Comparison of ENCODE assay signal across 8 cellular contexts in genomic region chr17:1365445-1366039, GRCh38. TPM values are rescaled to one million over a fixed set of nuclear protein-coding genes. Genes with fewer than 3 reads are reported as not detected.
DNase-seq lines count a peak whose midpoint lies in the region; ATAC-seq, FAIRE-seq and TF ChIP-seq lines count a peak whose summit lies in the region.

No MANE protein-coding gene starts in this region.

- peaks cover 66% of the 10 kb centered on the region for H3K4me1 Mint-ChIP-seq in activated naive CD4-positive, alpha-beta T cell treated with anti-CD3 and anti-CD28 coated beads for 36 hours (ENCODE audit: low read depth)

- peaks cover 24% of the 10 kb centered on the region for H3F3A ChIP-seq in MM.1S (ENCODE audit: insufficient read depth, low read length)

- peak; percentile 67 for ATAC-seq in RWPE2 (ENCODE audit: low read depth)
- ATAC-seq in HG02938 (IDR thresholded peaks at IDR 0.05; ENCODE audit: unreplicated experiment), result no peak

- H3K36me3 ChIP-seq in MM.1S (replicated peaks; ENCODE audit: insufficient read depth, low read length) (peaks cover 11% of the 10 kb centered on the region), RWPE2 (ENCODE audit: low read depth) (peaks cover 62% of the 10 kb centered on the region), uterus (no peaks in the 10 kb centered on the region)

- no peak for TF ChIP-seq POLR2A in uterus (IDR thresholded peaks at IDR 0.05)

- H3K4me3 ChIP-seq in MM.1S (ENCODE audit: low read length), result no peak overlapping the region
- no peak overlapping the region for H3K4me3 ChIP-seq in RWPE2 (ENCODE audit: severe bottlenecking)
- H3K4me3 ChIP-seq in uterus, result peak overlapping the region in 1 of 2 donors; percentile 16

- no peaks in the 10 kb centered on the region for H3K9me3 ChIP-seq in MM.1S (replicated peaks; ENCODE audit: insufficient read depth, low read length)
- H3K9me3 ChIP-seq in RWPE2 (ENCODE audit: severe bottlenecking), result no peaks in the 10 kb centered on the region
- H3K9me3 ChIP-seq in uterus, result no peaks in the 10 kb centered on the region

- FAIRE-seq in frontal cortex (lab: Jason Lieb, UNC), result peak; percentile 36

- DNase-seq in Daoy (ENCODE audit: low read depth) (peak; percentile 75), MM.1S (peak; percentile 82), RWPE2 (ENCODE audit: low spot score) (no peak), frontal cortex (ENCODE audit: low spot score in 2 of 2) (peak; percentile 41 to 66), nucleus accumbens (lab: John Stamatoyannopoulos, UW) (peak in 43 of 56 donors; percentile 2 to 76 (median 22)), uterus (peak; percentile 46 to 69)
- peak; percentile 73 for DNase-seq in activated naive CD4-positive, alpha-beta T cell treated with anti-CD3 and anti-CD28 coated beads for 36 hours

- H3K79me2 ChIP-seq in MM.1S (ENCODE audit: low read length), result peaks cover 100% of the 10 kb centered on the region

- H3K36me3 Mint-ChIP-seq in activated naive CD4-positive, alpha-beta T cell treated with anti-CD3 and anti-CD28 coated beads for 36 hours (ENCODE audit: low read depth), result peaks cover 19% of the 10 kb centered on the region

- peak overlapping the region; percentile 19 for H3K4me3 Mint-ChIP-seq in activated naive CD4-positive, alpha-beta T cell treated with anti-CD3 and anti-CD28 coated beads for 36 hours

- H3K4me2 ChIP-seq in MM.1S (ENCODE audit: low read depth, low read length), result peak overlapping the region; percentile 7; the same call in 1 of the 2 replicates

- intact Hi-C loops in activated naive CD4-positive, alpha-beta T cell treated with anti-CD3 and anti-CD28 coated beads for 36 hours (cut with micrococcal nuclease), result loop anchor here (1.0 to 5.0 kb wide), 6 partner anchors 13 to 262 kb away; partner anchors contain the start of genes CRK and SLC43A2
- intact Hi-C loops in uterus (cut with DNase I; ENCODE audit: low total_unique reads), result loop anchor here (10.0 kb wide), 1 partner anchor 149 kb away; the partner anchor contains the start of gene INPP5K

- H3K9me2 ChIP-seq in MM.1S (replicated peaks; ENCODE audit: insufficient read depth, low read length), result no peaks in the 10 kb centered on the region

- peaks cover 46% of the 10 kb centered on the region for H3K4me1 ChIP-seq in MM.1S (ENCODE audit: low read length)
- peaks cover 33% of the 10 kb centered on the region for H3K4me1 ChIP-seq in RWPE2 (ENCODE audit: insufficient read depth, poor library complexity, severe bottlenecking)
- peaks cover 19 to 30% of the 10 kb centered on the region in 2 donors for H3K4me1 ChIP-seq in uterus

- no peaks in the 10 kb centered on the region for H3K27me3 ChIP-seq in MM.1S (replicated peaks; ENCODE audit: insufficient read depth, low read length)
- no peaks in the 10 kb centered on the region for H3K27me3 ChIP-seq in RWPE2 (ENCODE audit: insufficient read depth, poor library complexity, severe bottlenecking)
- no peaks in the 10 kb centered on the region for H3K27me3 ChIP-seq in uterus

- H3K27ac ChIP-seq in MM.1S (ENCODE audit: low read length) (no peak overlapping the region), RWPE2 (ENCODE audit: poor library complexity, severe bottlenecking) (peak overlapping the region; percentile 38), uterus (peak overlapping the region; percentile 45 to 72)

- no peaks in the 10 kb centered on the region for H3K27me3 Mint-ChIP-seq in activated naive CD4-positive, alpha-beta T cell treated with anti-CD3 and anti-CD28 coated beads for 36 hours (ENCODE audit: low read depth)

- no peak overlapping the region for H2AFZ ChIP-seq in MM.1S (ENCODE audit: low read length)

- H3K9me3 Mint-ChIP-seq in activated naive CD4-positive, alpha-beta T cell treated with anti-CD3 and anti-CD28 coated beads for 36 hours, result no peaks in the 10 kb centered on the region

- no peak overlapping the region for H3K9ac ChIP-seq in MM.1S (ENCODE audit: low read length)

- CTCF ChIA-PET in activated naive CD4-positive, alpha-beta T cell treated with anti-CD3 and anti-CD28 coated beads for 36 hours (lab: Charles Lee), result interaction anchor here (0.7 to 3.5 kb wide), 34 partner anchors 8 to 514 kb away, joined by 3 to 25 read pairs (median 5); partner anchors contain the start of genes INPP5K and YWHAE

- no peak overlapping the region for H3K27ac Mint-ChIP-seq in activated naive CD4-positive, alpha-beta T cell treated with anti-CD3 and anti-CD28 coated beads for 36 hours

- peaks cover 91% of the 10 kb centered on the region for H4K20me1 ChIP-seq in MM.1S (ENCODE audit: insufficient read depth, low read length)

- TF ChIP-seq CTCF in MM.1S (IDR thresholded peaks at IDR 0.05; ENCODE audit: low read length) (peak; percentile 85), RWPE2 (IDR thresholded peaks at IDR 0.05; ENCODE audit: poor library complexity, severe bottlenecking) (peak; percentile 94), uterus (IDR thresholded peaks at IDR 0.05) (peak; percentile 83 to 92 (median 89))

RNA-seq across cellular contexts. Expression of gene YWHAE, which starts 34.5 kb away (rescaled TPM):
- total RNA-seq in Daoy (2014; rRNA removed; shearing (Covaris generic)), result 772 and 1,216 TPM in 2 replicates
- 100 to 1,000 TPM; 528 to 576 TPM for total RNA-seq in activated naive CD4-positive, alpha-beta T cell treated with anti-CD3 and anti-CD28 coated beads for 36 hours
- 597 TPM for total RNA-seq in frontal cortex
- total RNA-seq in uterus, result 100 to 1,000 TPM; 390 to 894 (median 580) TPM
